Comparison of ENCODE assay signal across 16 cellular contexts in genomic region chr11:108916935-108917334, GRCh38.
"Had no signal": no experiment of that assay in that cellular context is flagged by ENCODE, and none has a peak within 500 bp of the region (broad histone marks: within the 10 kb centered on the region; RNA-seq: fewer than 3 reads in every experiment).

No MANE protein-coding gene starts in this region.

- H3K4me3 ChIP-seq: adrenal gland, cardiac muscle cell, hepatocyte, lower lobe of right lung, ovary, prostate gland, tibial nerve had no signal

- H3K27ac ChIP-seq: cardiac muscle cell, hepatocyte, lower lobe of right lung, ovary, prostate gland, tibial nerve, WERI-Rb-1 had no signal

- H3K27me3 ChIP-seq: adrenal gland, cardiac muscle cell, hepatocyte, ovary, tibial nerve had no signal

- DNase-seq: activated T-cell treated with anti-CD3 and anti-CD28 coated beads, Interleukin-2, amount 50 U/mL, for 24 hours; effector CD4-positive, alpha-beta T cell; erythroblast; glutamatergic neuron; immature natural killer cell; lower lobe of right lung; ovary; stimulated activated CD4-positive, alpha-beta T cell treated with anti-CD3 and anti-CD28 coated beads, Interleukin-12 subunit alpha, Interleukin-12 subunit beta, amount 100 ng/mL, for 4 hours; stimulated activated naive CD8-positive, alpha-beta T cell treated with anti-CD3 and anti-CD28 coated beads, Interleukin-15, amount 100 ng/mL, for 72 hours; WERI-Rb-1 had no signal

- FAIRE-seq: frontal cortex had no signal

- H3K4me1 ChIP-seq: lower lobe of right lung, prostate gland, tibial nerve had no signal

- H3K36me3 ChIP-seq: adrenal gland, cardiac muscle cell, ovary, prostate gland, WERI-Rb-1 had no signal

- H3K9me3 ChIP-seq: adrenal gland, lower lobe of right lung, ovary, prostate gland, tibial nerve had no signal
